In the genomic region with DNA sequence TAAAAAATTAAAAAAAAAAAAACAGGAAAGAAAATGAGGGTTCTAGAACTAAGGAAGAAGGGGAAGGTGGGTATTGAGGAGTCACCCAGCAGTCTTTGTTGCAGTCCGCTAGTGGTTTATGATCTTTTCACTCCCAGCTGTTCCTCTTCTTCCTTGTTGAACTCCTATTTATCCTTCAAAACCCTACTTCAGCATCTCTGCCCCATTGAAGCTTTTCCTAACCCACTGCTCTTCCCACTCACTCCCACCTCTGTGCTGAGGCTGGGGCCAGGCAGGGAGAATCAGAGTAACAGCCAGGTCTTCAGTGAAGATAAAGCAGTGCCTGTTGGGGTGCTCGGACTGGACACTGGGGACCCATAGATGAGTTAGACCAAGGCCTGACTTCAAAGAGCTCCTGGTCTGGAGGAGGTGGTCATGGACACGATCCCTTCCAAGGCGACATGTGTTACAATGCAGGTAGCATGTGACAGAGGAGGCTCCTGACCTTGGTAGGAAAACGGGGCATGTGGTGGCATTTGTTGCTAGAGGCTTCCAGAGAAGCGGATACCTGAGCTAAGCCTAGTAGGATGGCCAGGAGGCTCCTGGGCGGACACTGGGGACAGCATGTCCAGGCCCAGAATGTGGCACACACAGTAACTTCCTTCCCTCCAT, we compare ENCODE assay signal across 22 cellular contexts. TPM values are rescaled to one million over a fixed set of nuclear protein-coding genes. Genes with fewer than 3 reads are reported as not detected.
DNase-seq lines count a peak whose midpoint lies in the region; ATAC-seq, FAIRE-seq and TF ChIP-seq lines count a peak whose summit lies in the region.
"Had no signal": no experiment of that assay in that cellular context is flagged by ENCODE, and none has a peak within 500 bp of the region (broad histone marks: within the 10 kb centered on the region; RNA-seq: fewer than 3 reads in every experiment).

No MANE protein-coding gene starts in this region.

- no peaks in the 10 kb centered on the region for H3F3A ChIP-seq in SK-N-SH (replicated peaks; ENCODE audit: insufficient read depth)

- H3K9me3 ChIP-seq in SK-N-SH (no peaks in the 10 kb centered on the region), HEK293 (ENCODE audit: control insufficient read depth, insufficient read depth, low read depth, low read length) (no peaks in the 10 kb centered on the region), GM12878 (replicated peaks; ENCODE audit: control insufficient read depth, insufficient read depth, low read length) (no peaks in the 10 kb centered on the region)
- H3K9me3 ChIP-seq: A549, Caco-2 had no signal

- H4K20me1 ChIP-seq in SK-N-SH (ENCODE audit: insufficient read depth) (no peaks in the 10 kb centered on the region), GM12878 (ENCODE audit: control insufficient read depth, insufficient read depth) (no peaks in the 10 kb centered on the region)

- SMC1A ChIA-PET in GM12878 (lab: Charles Lee; ENCODE audit: uncharacterized antibody, unreplicated experiment) = no interaction called here

- no peaks in the 10 kb centered on the region for H3K9me2 ChIP-seq in SK-N-SH

- POLR2A ChIA-PET in SK-N-SH (lab: Yijun Ruan, JAX) = no interaction called here
- POLR2A ChIA-PET in HEK293 (lab: Yijun Ruan, JAX) = interaction anchor here (0.7 kb wide), 2 partner anchors 105 to 140 kb away, joined by 3 to 4 read pairs; no protein-coding TSS in a partner anchor
- POLR2A ChIA-PET in GM12878 (lab: Charles Lee) = interaction anchor here (0.7 kb wide), 1 partner anchor 453 kb away, joined by 3 read pairs; no protein-coding TSS in a partner anchor

- H3K4me2 ChIP-seq in SK-N-SH = no peak overlapping the region
- no peak overlapping the region for H3K4me2 ChIP-seq in GM12878 (ENCODE audit: control insufficient read depth, insufficient read depth)
- H3K4me2 ChIP-seq: A549 had no signal

- intact Hi-C loops in GM12878 (cut with micrococcal nuclease; ENCODE audit: unreplicated experiment) = no loop called here

- TF ChIP-seq EP300 in SK-N-SH (IDR thresholded peaks at IDR 0.05; ENCODE audit: borderline replicate concordance in 1 of 2, low read depth in 1 of 2, low read length in 1 of 2) = no peak
- TF ChIP-seq EP300 in GM12878 (IDR thresholded peaks at IDR 0.05; ENCODE audit: borderline replicate concordance in 1 of 2, control insufficient read depth in 1 of 2, low read depth in 2 of 2, low read length in 2 of 2) = no peak

- FAIRE-seq in GM12878 (lab: Jason Lieb, UNC) = no peak
- FAIRE-seq: A549, GM19239, H1, HTR-8/SVneo had no signal

- H3K27me3 ChIP-seq in SK-N-SH (ENCODE audit: insufficient read depth) (no peaks in the 10 kb centered on the region), GM12878 (replicated peaks in 1 of 2; ENCODE audit: control insufficient read depth in 2 of 2, insufficient read depth in 2 of 2, low read length in 1 of 2) (no peaks in the 10 kb centered on the region)

- in situ Hi-C loops in GM12878 (cut with MboI) = no loop called here
- in situ Hi-C loops in KBM-7 (cut with MboI; ENCODE audit: low pct_unique_long_range_greater_than_20kb, low sequenced_read_pairs) = no loop called here

- H2AFZ ChIP-seq in SK-N-SH (ENCODE audit: low read depth) = no peak overlapping the region
- no peak overlapping the region for H2AFZ ChIP-seq in GM12878 (ENCODE audit: control insufficient read depth, low read depth, low read length)

- RAD21 ChIA-PET in GM12878 (lab: Charles Lee; ENCODE audit: unreplicated experiment) = no interaction called here

- H3K4me3 ChIP-seq in SK-N-SH (ENCODE audit: low read depth in 2 of 2, low read length in 1 of 2) (no peak overlapping the region), HEK293 (ENCODE audit: low read depth, low read length) (no peak overlapping the region), GM12878 (no peak overlapping the region)
- H3K4me3 ChIP-seq: A549 had no signal

- TF ChIP-seq RAD21 in SK-N-SH (IDR thresholded peaks at IDR 0.05; ENCODE audit: low read length) (no peak), GM12878 (IDR thresholded peaks at IDR 0.05; ENCODE audit: insufficient read depth, low read depth, low read length) (no peak)

- no peak for TF ChIP-seq POLR2A in GM12878 (IDR thresholded peaks at IDR 0.05; ENCODE audit: low read depth, low read length)

- DNase-seq in SK-N-SH (no peak), GM12878 (ENCODE audit: low read depth, low spot score) (no peak), NCI-H446 (lab: John Stamatoyannopoulos, UW) (no peak), KBM-7 (no peak)
- DNase-seq: AML-193; Caco-2; CD4-positive, alpha-beta T cell; DMS79 treated with DMSO at 0.1 percent for 48 hours; GF-D8; H9; HFFc6 had no signal

- BruUV-seq in GM12878 (replicated peaks; lab: Mats Ljungman, UMichigan) = TSS peak; percentile 52

- H3K79me2 ChIP-seq in SK-N-SH (ENCODE audit: insufficient read depth) (peaks cover 24% of the 10 kb centered on the region; the same call in 1 of the 2 replicates), GM12878 (ENCODE audit: control insufficient read depth, insufficient read depth, low read length) (no peaks in the 10 kb centered on the region)

- H3K4me1 ChIP-seq in SK-N-SH (ENCODE audit: control insufficient read depth in 1 of 2, insufficient read depth in 2 of 2, low read depth in 1 of 2, low read length in 1 of 2) (no peaks in the 10 kb centered on the region), HEK293 (ENCODE audit: control insufficient read depth, insufficient read depth, low read length) (no peaks in the 10 kb centered on the region), GM12878 (ENCODE audit: control insufficient read depth, insufficient read depth, low read length) (no peaks in the 10 kb centered on the region)
- H3K4me1 ChIP-seq: A549, Caco-2 had no signal

- ATAC-seq in SK-N-SH treated with all-trans-retinoic acid at 6 μM for 48 hours (no peak), GM12878 (no peak), GM19023 (IDR thresholded peaks at IDR 0.05; ENCODE audit: unreplicated experiment) (no peak)

- 95% methylated on average over 5 of the region's 7 CpGs for WGBS in SK-N-SH (ENCODE audit: low lambda C conversion rate)
- 100% methylated on average over 7 of the region's 7 CpGs for WGBS in GM12878 (ENCODE audit: insufficient coverage, insufficient replicate concordance, low lambda C conversion rate, missing lambda C conversion rate)

- H3K27ac ChIP-seq in SK-N-SH (ENCODE audit: low read depth in 2 of 2, low read length in 1 of 2) (no peak overlapping the region), HEK293 (ENCODE audit: extremely low read depth, low read depth, low read length) (no peak overlapping the region), GM12878 (ENCODE audit: control insufficient read depth, insufficient read depth) (no peak overlapping the region)
- H3K27ac ChIP-seq: 22Rv1, A549, C4-2B had no signal

- H3K36me3 ChIP-seq in SK-N-SH (replicated peaks in 1 of 2; ENCODE audit: control insufficient read depth in 1 of 2, insufficient read depth in 2 of 2, low read length in 1 of 2) (peaks cover 20 to 42% of the 10 kb centered on the region in 2 experiments), HEK293 (ENCODE audit: control insufficient read depth in 2 of 2, insufficient read depth in 1 of 2, low read length in 2 of 2) (peaks cover 64 to 70% of the 10 kb centered on the region in 2 experiments), GM12878 (ENCODE audit: control insufficient read depth in 2 of 2, insufficient read depth in 2 of 2, low read length in 1 of 2) (peaks cover 20 to 22% of the 10 kb centered on the region in 2 experiments)

- no peak overlapping the region for H3K9ac ChIP-seq in SK-N-SH
- no peak overlapping the region for H3K9ac ChIP-seq in GM12878 (ENCODE audit: control insufficient read depth, insufficient read depth, low read length)

- no peak for TF ChIP-seq CTCF in SK-N-SH (IDR thresholded peaks at IDR 0.05)
- TF ChIP-seq CTCF in HEK293 (tag by site-specific recombination; IDR thresholded peaks at IDR 0.05) = no peak
- no peak for TF ChIP-seq CTCF in GM12878 (IDR thresholded peaks at IDR 0.05 in 2 of 3, conservative IDR thresholded peaks at IDR 0.05 in 1 of 3; ENCODE audit: control insufficient read depth in 2 of 3, extremely low read depth in 1 of 3, insufficient read depth in 1 of 3, low read depth in 3 of 3, low read length in 3 of 3)

- CTCF ChIA-PET in SK-N-SH (lab: Yijun Ruan, JAX) = interaction anchor here (0.7 to 2.9 kb wide), 5 partner anchors 12 to 98 kb away, joined by 3 to 14 read pairs (median 4); a partner anchor contains a TSS
- CTCF ChIA-PET in HEK293 (lab: Yijun Ruan, JAX) = interaction anchor here (0.6 to 3.2 kb wide), 5 partner anchors 12 to 101 kb away, joined by 3 to 23 read pairs (median 4); a partner anchor contains a TSS
- CTCF ChIA-PET in GM12878 (lab: Yijun Ruan, JAX) = interaction anchor here (0.6 kb wide), 1 partner anchor 123 kb away, joined by 3 read pairs; no protein-coding TSS in a partner anchor

RNA-seq across cellular contexts. Expression of a gene that starts 11.4 kb away (rescaled TPM):
- polyA plus RNA-seq in SK-N-SH (2012; rRNA removed) = 411 and 459 TPM in 2 replicates
- polyA plus RNA-seq in SK-N-SH (2012; cell fraction: cytosol; rRNA removed) = 196 and 298 TPM in 2 replicates
- 340 and 467 TPM in 2 replicates for polyA plus RNA-seq in SK-N-SH (2012; cell fraction: nucleus; rRNA removed)
- total RNA-seq in GM12878 (2013; cell fraction: nucleolus; rRNA removed) = 60.9 and 67.9 TPM in 2 replicates
- 195 and 202 TPM in 2 replicates for total RNA-seq in GM12878 (2014; rRNA removed)
- total RNA-seq in GM12878 (2014; rRNA removed; fragmentation: Illumina TruSeq; extraction: Trizol) = 80.3 and 97.0 TPM in 2 replicates
- total RNA-seq in GM12878 (2021) = 134 and 142 TPM in 2 replicates
- 38.4 TPM for polyA plus RNA-seq in GM12878 (2011; ENCODE audit: low read depth)
- 58.7 and 117 TPM in 2 replicates for polyA plus RNA-seq in GM12878 (2011; rRNA removed)
- 182 and 281 TPM in 2 replicates for polyA plus RNA-seq in GM12878 (2011; cell fraction: cytosol; rRNA removed)
- 206 and 275 TPM in 2 replicates for polyA plus RNA-seq in GM12878 (2011; cell fraction: nucleus; rRNA removed)
- polyA plus RNA-seq in GM12878 (2012) = 88.4 and 111 TPM in 2 replicates
- polyA plus RNA-seq in GM12878 (2014; fragmentation: Illumina TruSeq; extraction: Trizol) = 11.8 and 53.8 TPM in 2 replicates
- 10 to 100 TPM; 33.8 to 70.6 TPM for polyA plus RNA-seq in GM12878 (2014; fragmentation: Nextera tagmentation; extraction: Ambion mirVana)
- polyA plus RNA-seq in GM12878 (2014; rRNA removed) = 142 and 166 TPM in 2 replicates
- 100 to 1,000 TPM; 214 to 224 TPM for polyA plus RNA-seq in GM12878 (2016; fragmentation: Nextera tagmentation; extraction: Ambion mirVana)
- 125 and 207 TPM in 2 replicates for polyA minus RNA-seq in GM12878 (2011; rRNA and poly(A)+ RNA removed)
- polyA minus RNA-seq in GM12878 (2011; cell fraction: cytosol; rRNA and poly(A)+ RNA removed) = 59.3 and 70.5 TPM in 2 replicates
- polyA minus RNA-seq in GM12878 (2011; cell fraction: nucleus; rRNA and poly(A)+ RNA removed) = 47.3 and 83.5 TPM in 2 replicates

RNA-seq across cellular contexts. Expression of a gene that starts 11.8 kb away (rescaled TPM):
- 0.13 and 0.23 TPM in 2 replicates for polyA plus RNA-seq in SK-N-SH (2012; rRNA removed)
- 0.13 TPM in 1 of 2 replicates, not detected in the other for polyA plus RNA-seq in SK-N-SH (2012; cell fraction: cytosol; rRNA removed)
- 3.1 and 5.2 TPM in 2 replicates for polyA plus RNA-seq in SK-N-SH (2012; cell fraction: nucleus; rRNA removed)
- not detected in 2 replicates for total RNA-seq in GM12878 (2013; cell fraction: nucleolus; rRNA removed)
- 0.34 TPM in 1 of 2 replicates, not detected in the other for total RNA-seq in GM12878 (2014; rRNA removed)
- not detected in 2 replicates for total RNA-seq in GM12878 (2014; rRNA removed; fragmentation: Illumina TruSeq; extraction: Trizol)
- 0.46 TPM in 1 of 2 replicates, not detected in the other for total RNA-seq in GM12878 (2021)
- polyA plus RNA-seq in GM12878 (2011; ENCODE audit: low read depth) = 1.7 TPM
- not detected in 2 replicates for polyA plus RNA-seq in GM12878 (2011; rRNA removed)
- polyA plus RNA-seq in GM12878 (2011; cell fraction: cytosol; rRNA removed) = not detected in 2 replicates
- polyA plus RNA-seq in GM12878 (2011; cell fraction: nucleus; rRNA removed) = 0.97 and 1.1 TPM in 2 replicates
- 0.54 and 0.60 TPM in 2 replicates for polyA plus RNA-seq in GM12878 (2012)
- polyA plus RNA-seq in GM12878 (2014; fragmentation: Illumina TruSeq; extraction: Trizol) = not detected in 2 replicates
- polyA plus RNA-seq in GM12878 (2014; fragmentation: Nextera tagmentation; extraction: Ambion mirVana) = under 1 TPM in 1 of 2 experiments, not detected in 1; 0.20 TPM
- polyA plus RNA-seq in GM12878 (2014; rRNA removed) = 0.28 TPM in 1 of 2 replicates, not detected in the other
- under 1 TPM; 0.60 to 0.72 TPM for polyA plus RNA-seq in GM12878 (2016; fragmentation: Nextera tagmentation; extraction: Ambion mirVana)
- not detected in 2 replicates for polyA minus RNA-seq in GM12878 (2011; rRNA and poly(A)+ RNA removed)
- not detected in 2 replicates for polyA minus RNA-seq in GM12878 (2011; cell fraction: cytosol; rRNA and poly(A)+ RNA removed)
- polyA minus RNA-seq in GM12878 (2011; cell fraction: nucleus; rRNA and poly(A)+ RNA removed) = not detected in 2 replicates
- total RNA-seq: CD4-positive, alpha-beta T cell; H1; H9 had no signal
- polyA plus RNA-seq: BJ had no signal

RNA-seq across cellular contexts. Expression of a gene that starts 12.0 kb away (rescaled TPM):
- 24.1 and 25.3 TPM in 2 replicates for polyA plus RNA-seq in SK-N-SH (2012; rRNA removed)
- polyA plus RNA-seq in SK-N-SH (2012; cell fraction: cytosol; rRNA removed) = 12.9 and 18.2 TPM in 2 replicates
- polyA plus RNA-seq in SK-N-SH (2012; cell fraction: nucleus; rRNA removed) = 69.6 and 71.7 TPM in 2 replicates
- 77.6 and 83.1 TPM in 2 replicates for total RNA-seq in GM12878 (2013; cell fraction: nucleolus; rRNA removed)
- total RNA-seq in GM12878 (2014; rRNA removed) = 35.4 and 39.5 TPM in 2 replicates
- 20.2 and 21.5 TPM in 2 replicates for total RNA-seq in GM12878 (2014; rRNA removed; fragmentation: Illumina TruSeq; extraction: Trizol)
- total RNA-seq in GM12878 (2021) = 37.3 and 40.2 TPM in 2 replicates
- 30.6 TPM for polyA plus RNA-seq in GM12878 (2011; ENCODE audit: low read depth)
- 36.0 and 62.0 TPM in 2 replicates for polyA plus RNA-seq in GM12878 (2011; rRNA removed)
- 72.2 and 76.1 TPM in 2 replicates for polyA plus RNA-seq in GM12878 (2011; cell fraction: cytosol; rRNA removed)
- polyA plus RNA-seq in GM12878 (2011; cell fraction: nucleus; rRNA removed) = 87.8 and 91.9 TPM in 2 replicates
- polyA plus RNA-seq in GM12878 (2012) = 49.4 and 54.4 TPM in 2 replicates
- 40.6 and 44.3 TPM in 2 replicates for polyA plus RNA-seq in GM12878 (2014; fragmentation: Illumina TruSeq; extraction: Trizol)
- 1 to 10 TPM; 3.7 to 5.8 TPM for polyA plus RNA-seq in GM12878 (2014; fragmentation: Nextera tagmentation; extraction: Ambion mirVana)
- polyA plus RNA-seq in GM12878 (2014; rRNA removed) = 42.2 and 45.5 TPM in 2 replicates
- polyA plus RNA-seq in GM12878 (2016; fragmentation: Nextera tagmentation; extraction: Ambion mirVana) = 10 to 100 TPM; 37.3 to 40.6 TPM
- 56.8 and 118 TPM in 2 replicates for polyA minus RNA-seq in GM12878 (2011; rRNA and poly(A)+ RNA removed)
- polyA minus RNA-seq in GM12878 (2011; cell fraction: cytosol; rRNA and poly(A)+ RNA removed) = 23.9 and 29.7 TPM in 2 replicates
- polyA minus RNA-seq in GM12878 (2011; cell fraction: nucleus; rRNA and poly(A)+ RNA removed) = 38.2 and 52.7 TPM in 2 replicates

RNA-seq across cellular contexts. Expression of a gene that starts 19.0 kb away (rescaled TPM):
- polyA plus RNA-seq in SK-N-SH (2012; rRNA removed) (0.10 TPM in 1 of 2 replicates, not detected in the other), GM12878 (2011; rRNA removed) (not detected in 2 replicates), GM12878 (2014; fragmentation: Illumina TruSeq; extraction: Trizol) (not detected in 2 replicates), GM12878 (2014; fragmentation: Nextera tagmentation; extraction: Ambion mirVana) (not detected), GM12878 (2014; rRNA removed) (not detected in 2 replicates), GM12878 (2016; fragmentation: Nextera tagmentation; extraction: Ambion mirVana) (not detected)
- not detected in 2 replicates for polyA plus RNA-seq in SK-N-SH (2012; cell fraction: cytosol; rRNA removed)
- polyA plus RNA-seq in SK-N-SH (2012; cell fraction: nucleus; rRNA removed) = not detected in 2 replicates
- not detected in 2 replicates for total RNA-seq in GM12878 (2013; cell fraction: nucleolus; rRNA removed)
- total RNA-seq in GM12878 (2014; rRNA removed) (not detected in 2 replicates), GM12878 (2014; rRNA removed; fragmentation: Illumina TruSeq; extraction: Trizol) (not detected in 2 replicates), GM12878 (2021) (not detected in 2 replicates)
- not detected for polyA plus RNA-seq in GM12878 (2011; ENCODE audit: low read depth)
- polyA plus RNA-seq in GM12878 (2011; cell fraction: cytosol; rRNA removed) = not detected in 2 replicates
- polyA plus RNA-seq in GM12878 (2011; cell fraction: nucleus; rRNA removed) = not detected in 2 replicates
- polyA plus RNA-seq in GM12878 (2012) = not detected in 2 replicates
- polyA minus RNA-seq in GM12878 (2011; rRNA and poly(A)+ RNA removed) = not detected in 2 replicates
- not detected in 2 replicates for polyA minus RNA-seq in GM12878 (2011; cell fraction: cytosol; rRNA and poly(A)+ RNA removed)
- not detected in 2 replicates for polyA minus RNA-seq in GM12878 (2011; cell fraction: nucleus; rRNA and poly(A)+ RNA removed)
- total RNA-seq: Caco-2; CD4-positive, alpha-beta T cell; H1; HFFc6 had no signal
- polyA plus RNA-seq: BJ, H1, IgD-negative memory B cell had no signal

RNA-seq across cellular contexts. Expression of a gene that starts 26.6 kb away (rescaled TPM):
- polyA plus RNA-seq in SK-N-SH (2012; rRNA removed) (0.50 and 0.64 TPM in 2 replicates), GM12878 (2011; rRNA removed) (not detected in 2 replicates), GM12878 (2014; fragmentation: Illumina TruSeq; extraction: Trizol) (not detected in 2 replicates), GM12878 (2014; fragmentation: Nextera tagmentation; extraction: Ambion mirVana) (not detected), GM12878 (2014; rRNA removed) (0.11 and 0.20 TPM in 2 replicates), GM12878 (2016; fragmentation: Nextera tagmentation; extraction: Ambion mirVana) (under 1 TPM in 1 of 2 experiments, not detected in 1; 0.37 TPM)
- 0.06 and 0.30 TPM in 2 replicates for polyA plus RNA-seq in SK-N-SH (2012; cell fraction: cytosol; rRNA removed)
- 0.08 TPM in 1 of 2 replicates, not detected in the other for polyA plus RNA-seq in SK-N-SH (2012; cell fraction: nucleus; rRNA removed)
- not detected in 2 replicates for total RNA-seq in GM12878 (2013; cell fraction: nucleolus; rRNA removed)
- total RNA-seq in GM12878 (2014; rRNA removed) (0.22 TPM in 1 of 2 replicates, not detected in the other), GM12878 (2014; rRNA removed; fragmentation: Illumina TruSeq; extraction: Trizol) (not detected in 2 replicates), GM12878 (2021) (not detected in 2 replicates)
- not detected for polyA plus RNA-seq in GM12878 (2011; ENCODE audit: low read depth)
- polyA plus RNA-seq in GM12878 (2011; cell fraction: cytosol; rRNA removed) = not detected in 2 replicates
- polyA plus RNA-seq in GM12878 (2011; cell fraction: nucleus; rRNA removed) = not detected in 2 replicates
- 0.34 TPM in 1 of 2 replicates, not detected in the other for polyA plus RNA-seq in GM12878 (2012)
- polyA minus RNA-seq in GM12878 (2011; rRNA and poly(A)+ RNA removed) = not detected in 2 replicates
- not detected in 2 replicates for polyA minus RNA-seq in GM12878 (2011; cell fraction: cytosol; rRNA and poly(A)+ RNA removed)
- polyA minus RNA-seq in GM12878 (2011; cell fraction: nucleus; rRNA and poly(A)+ RNA removed) = not detected in 2 replicates
- total RNA-seq: Caco-2; CD4-positive, alpha-beta T cell had no signal
- polyA plus RNA-seq: A549, BJ, IgD-negative memory B cell had no signal
